In genomic region chr14:93185333-93185688, GRCh38 we compare ENCODE assay signal across 1 cellular context.
TF ChIP-seq lines count a peak whose summit lies in the region.

No MANE protein-coding gene starts in this region.

TF ChIP-seq in HepG2, 621 proteins besides CTCF, POLR2A, EP300 and RAD21:
- TF ChIP-seq SIN3A (IDR thresholded peaks at IDR 0.05; ENCODE audit: borderline replicate concordance, low read depth, low read length) (peak; percentile 37; the same call in 1 of the 2 replicates), MED8 (CRISPR knock-in tag; IDR thresholded peaks at IDR 0.05; ENCODE audit: insufficient replicate concordance) (peak; percentile 11), KAT2B (IDR thresholded peaks at IDR 0.05; ENCODE audit: borderline replicate concordance, low read depth, low read length) (no peak), GFI1 (CRISPR knock-in tag; IDR thresholded peaks at IDR 0.05; ENCODE audit: borderline replicate concordance) (peak; percentile 90), CREM (IDR thresholded peaks at IDR 0.05) (no peak), CREM (CRISPR knock-in tag; IDR thresholded peaks at IDR 0.05) (no peak)
